1 cellular context compared by ENCODE assay signal in genomic region chr5:42586625-42587024, GRCh38.
TF ChIP-seq lines count a peak whose summit lies in the region.

No MANE protein-coding gene starts in this region.

TF ChIP-seq in K562, 482 proteins besides CTCF, POLR2A, EP300 and RAD21 (continued from another document and continues in another):
- TF ChIP-seq ZNF512 (tag; IDR thresholded peaks at IDR 0.05) (no peak), MYNN (IDR thresholded peaks at IDR 0.05) (0 out of 2 replicates have a peak, but pooled peaks have one; percentile 38), MYNN (CRISPR knock-in tag; IDR thresholded peaks at IDR 0.05) (no peak), ZKSCAN3 (CRISPR knock-in tag; IDR thresholded peaks at IDR 0.05) (no peak), CGGBP1 (CRISPR knock-in tag; IDR thresholded peaks at IDR 0.05) (no peak), SP2 (IDR thresholded peaks at IDR 0.05; ENCODE audit: extremely low read depth, low read depth, low read length, poor library complexity, severe bottlenecking) (no peak), NFYB (IDR thresholded peaks at IDR 0.05; ENCODE audit: extremely low read depth, insufficient read length) (no peak), ZNF449 (CRISPR knock-in tag; IDR thresholded peaks at IDR 0.05) (no peak), THRA (IDR thresholded peaks at IDR 0.05) (peak; percentile 92), KAT7 (CRISPR knock-in tag; IDR thresholded peaks at IDR 0.05; ENCODE audit: borderline replicate concordance) (no peak), CTBP1 (IDR thresholded peaks at IDR 0.05; ENCODE audit: borderline replicate concordance) (peak; percentile 19; the same call in 1 of the 2 replicates), ZNF41 (CRISPR knock-in tag; conservative IDR thresholded peaks at IDR 0.05) (no peak; the same call in 1 of the 2 replicates), NCOR1 (IDR thresholded peaks at IDR 0.05) (peak; percentile 91), ZNF589 (CRISPR knock-in tag; IDR thresholded peaks at IDR 0.05; ENCODE audit: low read depth) (no peak), ZBTB43 (CRISPR knock-in tag; IDR thresholded peaks at IDR 0.05) (no peak), ZNF77 (CRISPR knock-in tag; IDR thresholded peaks at IDR 0.05) (no peak), SNAPC5 (CRISPR knock-in tag; IDR thresholded peaks at IDR 0.05) (no peak), ZNF175 (CRISPR knock-in tag; IDR thresholded peaks at IDR 0.05; ENCODE audit: low read depth) (no peak), HINFP (tag; conservative IDR thresholded peaks at IDR 0.05; ENCODE audit: low read depth) (no peak), FOXP4 (CRISPR knock-in tag; IDR thresholded peaks at IDR 0.05; ENCODE audit: borderline replicate concordance) (no peak), PTRF (tag; IDR thresholded peaks at IDR 0.05) (no peak), COPS2 (conservative IDR thresholded peaks at IDR 0.05) (no peak), ZBTB17 (CRISPR knock-in tag; IDR thresholded peaks at IDR 0.05) (no peak), FOXK2 (conservative IDR thresholded peaks at IDR 0.05 in 1 of 2, IDR thresholded peaks at IDR 0.05 in 1 of 2; ENCODE audit: low read depth in 2 of 2) (peak in 1 of 2 experiments; percentile 52; a peak in 1 of 4 replicates), CBFA2T2 (conservative IDR thresholded peaks at IDR 0.05) (peak; percentile 53), ZNF436 (CRISPR knock-in tag; IDR thresholded peaks at IDR 0.05) (no peak), LCOR (CRISPR knock-in tag; IDR thresholded peaks at IDR 0.05) (no peak), ZNF766 (CRISPR knock-in tag; conservative IDR thresholded peaks at IDR 0.05) (no peak), BRF2 (IDR thresholded peaks at IDR 0.05; ENCODE audit: borderline replicate concordance, insufficient read depth, insufficient read length) (no peak), ZNF197 (CRISPR knock-in tag; IDR thresholded peaks at IDR 0.05; ENCODE audit: low read depth) (no peak), BHLHE40 (IDR thresholded peaks at IDR 0.05; ENCODE audit: low read length) (peak; percentile 92), ZBTB49 (CRISPR knock-in tag; IDR thresholded peaks at IDR 0.05; ENCODE audit: borderline replicate concordance) (no peak), CBX3 (IDR thresholded peaks at IDR 0.05; ENCODE audit: borderline replicate concordance in 1 of 2, low read length in 2 of 2) (0 out of 3 replicates have a peak, but pooled peaks of 1 of the 2 experiments have one; percentile 64), ZNF407 (IDR thresholded peaks at IDR 0.05; ENCODE audit: low read depth) (no peak), SMARCE1 (IDR thresholded peaks at IDR 0.05) (peak; percentile 79)
